In genomic region chr16:3058173-3059030, GRCh38 we compare ENCODE assay signal across 8 cellular contexts. TPM values are rescaled to one million over a fixed set of nuclear protein-coding genes. Genes with fewer than 3 reads are reported as not detected.
A peak's percentile ranks its signal among the peaks of the same experiment; 100 is the strongest.
DNase-seq lines count a peak whose midpoint lies in the region; ATAC-seq and TF ChIP-seq lines count a peak whose summit lies in the region.

No MANE protein-coding gene starts in this region.

- H3K4me3 ChIP-seq in epithelial cell of proximal tubule (ENCODE audit: low read depth, low read length) (peak overlapping the region; percentile 94), mucosa of stomach (ENCODE audit: low read length) (peak overlapping the region; percentile 63), tibial artery (peak overlapping the region; percentile 56 to 73)

- peak overlapping the region; percentile 85 for H3K9ac ChIP-seq in mucosa of stomach (ENCODE audit: low read length)

- peak overlapping the region; percentile 52 to 55 for H3K27ac ChIP-seq in tibial artery

- DNase-seq in activated effector memory CD4-positive, alpha-beta T cell treated with anti-CD3 and anti-CD28 coated beads, Interleukin-2, amount 50 U/mL, for 16 hours = peak; percentile 86
- DNase-seq in activated effector memory CD4-positive, alpha-beta T cell treated with Interleukin-2 at 50 U/mL for 16 hours = no peak
- DNase-seq in HS-27A (ENCODE audit: low read depth) (peak; percentile 8), epithelial cell of proximal tubule (ENCODE audit: low read depth) (no peak), tibial artery (peak in 1 of 2 donors; percentile 40)
- DNase-seq in activated CD4-positive, alpha-beta T cell treated with anti-CD3 and anti-CD28 coated beads, Interleukin-2, amount 10 ng/mL, durations not matched to agents 24 days and 14 days = peak; percentile 85

- H3K9me3 ChIP-seq in mucosa of stomach (ENCODE audit: control insufficient read depth, low read length) (no peaks in the 10 kb centered on the region), tibial artery (no peaks in the 10 kb centered on the region)

- peak overlapping the region; percentile 89 for H3K27ac Mint-ChIP-seq in activated CD4-positive, alpha-beta T cell treated with anti-CD3 and anti-CD28 coated beads, Interleukin-2, amount 10 ng/mL, durations not matched to agents 24 days and 14 days

- peaks cover 31% of the 10 kb centered on the region for H3K36me3 Mint-ChIP-seq in activated CD4-positive, alpha-beta T cell treated with anti-CD3 and anti-CD28 coated beads, Interleukin-2, amount 10 ng/mL, durations not matched to agents 24 days and 14 days (ENCODE audit: low read depth)

- ATAC-seq in HG03139 (IDR thresholded peaks at IDR 0.05; ENCODE audit: unreplicated experiment) = no peak

- peaks cover 17% of the 10 kb centered on the region for H3K4me1 ChIP-seq in mucosa of stomach (ENCODE audit: control insufficient read depth, insufficient read depth, low read length)
- peaks cover 0 to 24% (median 19%) of the 10 kb centered on the region in 4 donors for H3K4me1 ChIP-seq in tibial artery

- intact Hi-C loops in activated CD4-positive, alpha-beta T cell treated with anti-CD3 and anti-CD28 coated beads, Interleukin-2, amount 10 ng/mL, durations not matched to agents 24 days and 14 days (cut with micrococcal nuclease) = loop anchor here (1.0 to 5.0 kb wide), 4 partner anchors 16 to 71 kb away; no protein-coding TSS in a partner anchor
- intact Hi-C loops in tibial artery (cut with DNase I; ENCODE audit: low total_unique reads) = loop anchor here (5.0 kb wide), 1 partner anchor 64 kb away; no protein-coding TSS in a partner anchor

- H3K36me3 ChIP-seq in mucosa of stomach (ENCODE audit: control insufficient read depth, insufficient read depth, low read length) (no peaks in the 10 kb centered on the region), tibial artery (peaks cover 0 to 4% (median 0%) of the 10 kb centered on the region in 3 donors)

- peaks cover 52% of the 10 kb centered on the region for H3K4me1 Mint-ChIP-seq in activated CD4-positive, alpha-beta T cell treated with anti-CD3 and anti-CD28 coated beads, Interleukin-2, amount 10 ng/mL, durations not matched to agents 24 days and 14 days

- H3K27me3 ChIP-seq in mucosa of stomach (ENCODE audit: control insufficient read depth, insufficient read depth, low read length) (no peaks in the 10 kb centered on the region), tibial artery (peaks cover 0 to 11% of the 10 kb centered on the region in 2 donors)

- TF ChIP-seq CTCF in epithelial cell of proximal tubule (conservative IDR thresholded peaks at IDR 0.05; ENCODE audit: low read depth, low read length) (peak; percentile 22), tibial artery (IDR thresholded peaks at IDR 0.05) (no peak)

- H3K9me3 Mint-ChIP-seq in activated CD4-positive, alpha-beta T cell treated with anti-CD3 and anti-CD28 coated beads, Interleukin-2, amount 10 ng/mL, durations not matched to agents 24 days and 14 days = no peaks in the 10 kb centered on the region

- H3K27me3 Mint-ChIP-seq in activated CD4-positive, alpha-beta T cell treated with anti-CD3 and anti-CD28 coated beads, Interleukin-2, amount 10 ng/mL, durations not matched to agents 24 days and 14 days = no peaks in the 10 kb centered on the region

- H3K4me3 Mint-ChIP-seq in activated CD4-positive, alpha-beta T cell treated with anti-CD3 and anti-CD28 coated beads, Interleukin-2, amount 10 ng/mL, durations not matched to agents 24 days and 14 days = peak overlapping the region; percentile 89

RNA-seq across cellular contexts. Expression of gene IL32, which starts 7.0 kb away (rescaled TPM):
- total RNA-seq in activated CD4-positive, alpha-beta T cell treated with anti-CD3 and anti-CD28 coated beads, Interleukin-2, amount 10 ng/mL, durations not matched to agents 24 days and 14 days = 918 and 934 TPM in 2 replicates
- 461 and 747 TPM in 2 replicates for total RNA-seq in epithelial cell of proximal tubule

RNA-seq across cellular contexts. Expression of gene MMP25, which starts 12.0 kb away (rescaled TPM):
- total RNA-seq in activated CD4-positive, alpha-beta T cell treated with anti-CD3 and anti-CD28 coated beads, Interleukin-2, amount 10 ng/mL, durations not matched to agents 24 days and 14 days = 8.1 and 10.2 TPM in 2 replicates
- total RNA-seq in epithelial cell of proximal tubule = under 0.01 and 0.52 TPM in 2 replicates

RNA-seq across cellular contexts. Expression of gene BICDL2, which starts 21.7 kb away (rescaled TPM):
- 0.43 and 0.63 TPM in 2 replicates for total RNA-seq in activated CD4-positive, alpha-beta T cell treated with anti-CD3 and anti-CD28 coated beads, Interleukin-2, amount 10 ng/mL, durations not matched to agents 24 days and 14 days
- 2.5 and 4.6 TPM in 2 replicates for total RNA-seq in epithelial cell of proximal tubule

RNA-seq across cellular contexts. Expression of gene THOC6, which starts 34.6 kb away (rescaled TPM):
- total RNA-seq in activated CD4-positive, alpha-beta T cell treated with anti-CD3 and anti-CD28 coated beads, Interleukin-2, amount 10 ng/mL, durations not matched to agents 24 days and 14 days = 55.3 and 57.0 TPM in 2 replicates
- total RNA-seq in epithelial cell of proximal tubule = 19.0 and 24.2 TPM in 2 replicates

RNA-seq across cellular contexts. Expression of gene HCFC1R1, which starts 34.7 kb away (rescaled TPM):
- total RNA-seq in activated CD4-positive, alpha-beta T cell treated with anti-CD3 and anti-CD28 coated beads, Interleukin-2, amount 10 ng/mL, durations not matched to agents 24 days and 14 days = 29.4 TPM in 2 replicates
- 14.3 and 39.0 TPM in 2 replicates for total RNA-seq in epithelial cell of proximal tubule

Comparison
In these comparisons a context has a peak if more than half of its experiments do, and no peak if none do; other contexts are left out.
1. DNase-seq: peak in activated effector memory CD4-positive, alpha-beta T cell treated with anti-CD3 and anti-CD28 coated beads, Interleukin-2, amount 50 U/mL, for 16 hours (single experiment), HS-27A (single experiment) and activated CD4-positive, alpha-beta T cell treated with anti-CD3 and anti-CD28 coated beads, Interleukin-2, amount 10 ng/mL, durations not matched to agents 24 days and 14 days (single experiment); none in activated effector memory CD4-positive, alpha-beta T cell treated with Interleukin-2 at 50 U/mL for 16 hours (single experiment) and epithelial cell of proximal tubule (single experiment).
2. Peak in every context shown above with its lines, with median percentiles within 50 percentile points of each other: H3K4me3 ChIP-seq.